Comparison of ENCODE assay signal across 18 cellular contexts in genomic region chr17:14775761-14776492, GRCh38.
DNase-seq lines count a peak whose midpoint lies in the region; ATAC-seq, FAIRE-seq and TF ChIP-seq lines count a peak whose summit lies in the region.
"Had no signal": no experiment of that assay in that cellular context is flagged by ENCODE, and none has a peak within 500 bp of the region (broad histone marks: within the 10 kb centered on the region; RNA-seq: fewer than 3 reads in every experiment).

No MANE protein-coding gene starts in this region.

- peak; percentile 26 for ATAC-seq in foreskin keratinocyte
- no peak for ATAC-seq in GM18868 (IDR thresholded peaks at IDR 0.05; ENCODE audit: unreplicated experiment)
- ATAC-seq in GM18858 (IDR thresholded peaks at IDR 0.05; ENCODE audit: unreplicated experiment): no peak
- ATAC-seq: gastroesophageal sphincter had no signal

- no peaks in the 10 kb centered on the region for H3K27me3 ChIP-seq in foreskin keratinocyte
- H3K27me3 ChIP-seq: SJSA1, suprapubic skin had no signal

- TF ChIP-seq CTCF in foreskin keratinocyte (conservative IDR thresholded peaks at IDR 0.05): no peak

- peak overlapping the region; percentile 97 for H3K27ac ChIP-seq in foreskin keratinocyte
- H3K27ac ChIP-seq: gastroesophageal sphincter, parathyroid adenoma, SJSA1, suprapubic skin had no signal

- peak; percentile 74 for DNase-seq in HS-27A (ENCODE audit: low read depth)
- DNase-seq in astrocyte of the hippocampus (ENCODE audit: low read depth, low spot score): peak; percentile 77
- peak; percentile 85 to 90 for DNase-seq in foreskin keratinocyte
- peak; percentile 58 for DNase-seq in urothelium cell line (ENCODE audit: low spot score)
- DNase-seq in inferior parietal cortex (ENCODE audit: extremely low spot score): no peak
- DNase-seq: CD4-positive, CD25-positive, alpha-beta regulatory T cell; NCI-H2081 treated with DMSO at 0.1 percent for 48 hours; NCI-H526 treated with DMSO at 0.1 percent for 48 hours; OCI-M1; stimulated activated CD4-positive, alpha-beta T cell treated with anti-CD3 and anti-CD28 coated beads, Interleukin-4, amount 100 ng/mL, for 4 hours; stimulated activated CD8-positive, alpha-beta memory T cell treated with anti-CD3 and anti-CD28 coated beads, Interleukin-4, amount 100 ng/mL, for 48 hours had no signal

- peaks cover 26% of the 10 kb centered on the region for H3K4me1 ChIP-seq in foreskin keratinocyte
- H3K4me1 ChIP-seq: gastroesophageal sphincter, parathyroid adenoma, SJSA1 had no signal

- FAIRE-seq in urothelium cell line (lab: Jason Lieb, UNC): no peak
- FAIRE-seq: colon had no signal
